ENCODE assay signal across 11 cellular contexts in genomic region chr7:24851791-24852190, GRCh38.
DNase-seq lines count a peak whose midpoint lies in the region; ATAC-seq, FAIRE-seq and TF ChIP-seq lines count a peak whose summit lies in the region.
"Had no signal": no experiment of that assay in that cellular context is flagged by ENCODE, and none has a peak within 500 bp of the region (broad histone marks: within the 10 kb centered on the region; RNA-seq: fewer than 3 reads in every experiment).

No MANE protein-coding gene starts in this region.

- H2AFZ ChIP-seq in HepG2 (ENCODE audit: low read length): no peak overlapping the region

- no peak overlapping the region for H3K27ac ChIP-seq in HepG2 (ENCODE audit: extremely low read length, insufficient read depth, low read length)
- no peak overlapping the region for H3K27ac ChIP-seq in right lobe of liver
- H3K27ac ChIP-seq in RWPE1: no peak overlapping the region
- no peak overlapping the region for H3K27ac ChIP-seq in CD4-positive, alpha-beta memory T cell (ENCODE audit: low read depth, low read length)
- H3K27ac ChIP-seq: thoracic aorta had no signal

- no peak overlapping the region for H3K4me2 ChIP-seq in HepG2 (ENCODE audit: low read depth, low read length)

- no peak for TF ChIP-seq EP300 in HepG2 (IDR thresholded peaks at IDR 0.05; ENCODE audit: low read depth in 2 of 2, low read length in 2 of 2)
- TF ChIP-seq EP300 in HepG2 (CRISPR knock-in tag; IDR thresholded peaks at IDR 0.05; ENCODE audit: borderline replicate concordance): no peak

- no peaks in the 10 kb centered on the region for H3K9me3 Mint-ChIP-seq in stimulated activated naive CD8-positive, alpha-beta T cell treated with anti-CD3 and anti-CD28 coated beads, Interleukin-15, amount 100 ng/mL, for 72 hours
- H3K9me3 Mint-ChIP-seq in CD4-positive, alpha-beta memory T cell: no peaks in the 10 kb centered on the region
- H3K9me3 Mint-ChIP-seq: central memory CD8-positive, alpha-beta T cell; naive thymus-derived CD8-positive, alpha-beta T cell had no signal

- H3K36me3 Mint-ChIP-seq in CD4-positive, alpha-beta memory T cell: peaks cover 56 to 68% of the 10 kb centered on the region in 2 donors

- POLR2A ChIA-PET in HepG2 (lab: Yijun Ruan, JAX) (no interaction called here), RWPE1 (lab: Yijun Ruan, JAX; ENCODE audit: low non-redundant PET) (no interaction called here)
- POLR2A ChIA-PET in CD4-positive, alpha-beta memory T cell (lab: Charles Lee; ENCODE audit: partially characterized antibody): interaction anchor here (1.1 kb wide), 2 partner anchors 31 to 130 kb away, joined by 3 to 5 read pairs; no protein-coding TSS in a partner anchor

- in situ Hi-C loops in HepG2 (cut with HindIII; ENCODE audit: extremely low pct_ligation_motif_present, low pct_unique_long_range_greater_than_20kb): no loop called here

- no peak overlapping the region for H3K4me3 Mint-ChIP-seq in stimulated activated naive CD8-positive, alpha-beta T cell treated with anti-CD3 and anti-CD28 coated beads, Interleukin-15, amount 100 ng/mL, for 72 hours
- no peak overlapping the region for H3K4me3 Mint-ChIP-seq in CD4-positive, alpha-beta memory T cell
- H3K4me3 Mint-ChIP-seq: central memory CD8-positive, alpha-beta T cell; naive thymus-derived CD8-positive, alpha-beta T cell had no signal

- intact Hi-C loops in HepG2 (cut with micrococcal nuclease; ENCODE audit: unreplicated experiment): no loop called here
- intact Hi-C loops in right lobe of liver (cut with DNase I): no loop called here
- intact Hi-C loops in CD4-positive, alpha-beta memory T cell (cut with micrococcal nuclease): no loop called here

- TF ChIP-seq POLR2A in HepG2 (IDR thresholded peaks at IDR 0.05; ENCODE audit: insufficient read depth in 1 of 2, low read depth in 2 of 2, low read length in 2 of 2): no peak
- no peak for TF ChIP-seq POLR2A in right lobe of liver (IDR thresholded peaks at IDR 0.05)

- no peaks in the 10 kb centered on the region for H3K27me3 Mint-ChIP-seq in stimulated activated naive CD8-positive, alpha-beta T cell treated with anti-CD3 and anti-CD28 coated beads, Interleukin-15, amount 100 ng/mL, for 72 hours
- no peaks in the 10 kb centered on the region for H3K27me3 Mint-ChIP-seq in CD4-positive, alpha-beta memory T cell
- H3K27me3 Mint-ChIP-seq: central memory CD8-positive, alpha-beta T cell; naive thymus-derived CD8-positive, alpha-beta T cell had no signal

- TF ChIP-seq RAD21 in HepG2 (CRISPR knock-in tag; IDR thresholded peaks at IDR 0.05): no peak

- DNase-seq in HepG2 (ENCODE audit: low spot score): peak; percentile 61
- no peak for DNase-seq in right lobe of liver
- DNase-seq in RWPE1 (ENCODE audit: low spot score): peak; percentile 30
- DNase-seq in dermis blood vessel endothelial cell: peak; percentile 49
- peak in 1 of 2 donors; percentile 4 for DNase-seq in stimulated activated naive CD8-positive, alpha-beta T cell treated with anti-CD3 and anti-CD28 coated beads, Interleukin-15, amount 100 ng/mL, for 72 hours
- DNase-seq in CD4-positive, alpha-beta memory T cell: no peak
- DNase-seq in NCI-H2171 (lab: John Stamatoyannopoulos, UW): no peak
- no peak for DNase-seq in GDM1 (lab: John Stamatoyannopoulos, UW)
- DNase-seq: naive thymus-derived CD8-positive, alpha-beta T cell had no signal

- peaks cover 19% of the 10 kb centered on the region for H3K4me1 Mint-ChIP-seq in stimulated activated naive CD8-positive, alpha-beta T cell treated with anti-CD3 and anti-CD28 coated beads, Interleukin-15, amount 100 ng/mL, for 72 hours
- H3K4me1 Mint-ChIP-seq in CD4-positive, alpha-beta memory T cell: peaks cover 6 to 19% (median 14%) of the 10 kb centered on the region in 4 donors

- H3K4me1 ChIP-seq in HepG2 (ENCODE audit: insufficient read depth, low read length) (no peaks in the 10 kb centered on the region; the same call in 1 of the 2 replicates), right lobe of liver (no peaks in the 10 kb centered on the region)
- no peaks in the 10 kb centered on the region for H3K4me1 ChIP-seq in CD4-positive, alpha-beta memory T cell (ENCODE audit: insufficient read depth, low read length)

- no peak for FAIRE-seq in HepG2 (lab: Jason Lieb, UNC)

- H3K9me3 ChIP-seq in HepG2 (ENCODE audit: low read length) (no peaks in the 10 kb centered on the region), right lobe of liver (no peaks in the 10 kb centered on the region)
- H3K9me3 ChIP-seq in CD4-positive, alpha-beta memory T cell (ENCODE audit: control insufficient read depth in 1 of 2, low read length in 2 of 2): no peaks in the 10 kb centered on the region
- H3K9me3 ChIP-seq: thoracic aorta had no signal

- no peaks in the 10 kb centered on the region for H3K79me2 ChIP-seq in HepG2 (ENCODE audit: insufficient read depth, low read length)

- ATAC-seq in HepG2 (no peak), right lobe of liver (no peak)
- ATAC-seq in stimulated activated naive CD8-positive, alpha-beta T cell treated with anti-CD3 and anti-CD28 coated beads, Interleukin-15, amount 100 ng/mL, for 72 hours: peak; percentile 82
- ATAC-seq: naive thymus-derived CD8-positive, alpha-beta T cell had no signal

- H3K27me3 ChIP-seq in HepG2 (ENCODE audit: control insufficient read depth in 1 of 2, insufficient read depth in 2 of 2, low read length in 2 of 2) (no peaks in the 10 kb centered on the region), right lobe of liver (no peaks in the 10 kb centered on the region)
- H3K27me3 ChIP-seq in CD4-positive, alpha-beta memory T cell (ENCODE audit: insufficient read depth, low read length): no peaks in the 10 kb centered on the region

- H4K20me1 ChIP-seq in HepG2 (ENCODE audit: insufficient read depth, low read length): no peaks in the 10 kb centered on the region

- CTCF ChIA-PET in HepG2 (lab: Yijun Ruan, JAX; ENCODE audit: low intra/inter-chr PET ratio, low total read pairs) (no interaction called here), RWPE1 (lab: Yijun Ruan, JAX) (interaction anchor here (1.1 kb wide), 1 partner anchor 242 kb away, joined by 3 read pairs; no protein-coding TSS in a partner anchor)
- CTCF ChIA-PET in CD4-positive, alpha-beta memory T cell (lab: Charles Lee; ENCODE audit: partially characterized antibody): interaction anchor here (0.7 to 0.9 kb wide), 2 partner anchors 39 to 220 kb away, joined by 3 read pairs; no protein-coding TSS in a partner anchor

- H3K27ac Mint-ChIP-seq in stimulated activated naive CD8-positive, alpha-beta T cell treated with anti-CD3 and anti-CD28 coated beads, Interleukin-15, amount 100 ng/mL, for 72 hours: no peak overlapping the region
- peak overlapping the region in 1 of 7 donors; percentile 71 for H3K27ac Mint-ChIP-seq in CD4-positive, alpha-beta memory T cell
- H3K27ac Mint-ChIP-seq: naive thymus-derived CD8-positive, alpha-beta T cell had no signal

- no TSS peak for BruUV-seq in HepG2 (replicated peaks; lab: Mats Ljungman, UMichigan)

- H3K4me3 ChIP-seq in HepG2 (replicated peaks in 1 of 3; ENCODE audit: insufficient read depth in 1 of 3, low read depth in 2 of 3, low read length in 3 of 3): no peak overlapping the region
- H3K4me3 ChIP-seq in right lobe of liver: no peak overlapping the region
- no peak overlapping the region for H3K4me3 ChIP-seq in CD4-positive, alpha-beta memory T cell (ENCODE audit: low read length in 2 of 2)
- H3K4me3 ChIP-seq: thoracic aorta had no signal

- H3K36me3 ChIP-seq in HepG2 (replicated peaks in 1 of 2; ENCODE audit: control insufficient read depth in 1 of 2, insufficient read depth in 2 of 2, low read length in 2 of 2) (peaks cover 11 to 59% of the 10 kb centered on the region in 2 experiments), right lobe of liver (no peaks in the 10 kb centered on the region)
- H3K36me3 ChIP-seq in CD4-positive, alpha-beta memory T cell (ENCODE audit: insufficient read depth, low read length): peaks cover 29% of the 10 kb centered on the region
- H3K36me3 ChIP-seq: thoracic aorta had no signal

- TF ChIP-seq CTCF in HepG2 (CRISPR knock-in tag; IDR thresholded peaks at IDR 0.05): no peak
- no peak for TF ChIP-seq CTCF in right lobe of liver (IDR thresholded peaks at IDR 0.05)
- TF ChIP-seq CTCF in RWPE1 (conservative IDR thresholded peaks at IDR 0.05; ENCODE audit: low read depth): no peak

- no peak overlapping the region for H3K9ac ChIP-seq in HepG2 (ENCODE audit: insufficient read depth, low read depth, low read length)

TF ChIP-seq in HepG2, 621 proteins besides CTCF, POLR2A, EP300 and RAD21:
- TF ChIP-seq SAP130 (CRISPR knock-in tag; IDR thresholded peaks at IDR 0.05; ENCODE audit: low read depth) (peak; percentile 21; the same call in 1 of the 2 replicates), HNF1B (CRISPR knock-in tag; IDR thresholded peaks at IDR 0.05) (no peak), FOSL2 (CRISPR knock-in tag; IDR thresholded peaks at IDR 0.05) (peak; percentile 79)

Comparison
In these comparisons a context has a peak if more than half of its experiments do, and no peak if none do; other contexts are left out.
1. DNase-seq: peak in HepG2 (single experiment), RWPE1 (single experiment) and dermis blood vessel endothelial cell (single experiment); none in right lobe of liver (0 of 3), CD4-positive, alpha-beta memory T cell (0 of 5), NCI-H2171 (single experiment) and GDM1 (single experiment).